Comparison of ENCODE assay signal across 8 cellular contexts in genomic region chr4:95547708-95548471, GRCh38. TPM values are rescaled to one million over a fixed set of nuclear protein-coding genes. Genes with fewer than 3 reads are reported as not detected.
DNase-seq lines count a peak whose midpoint lies in the region; ATAC-seq and TF ChIP-seq lines count a peak whose summit lies in the region.

No MANE protein-coding gene starts in this region.

- no peaks in the 10 kb centered on the region for H3K9me3 Mint-ChIP-seq in activated CD8-positive, alpha-beta memory T cell treated with anti-CD3 and anti-CD28 coated beads, Interleukin-2, amount 10 ng/mL, durations not matched to agents 7 days and 5 days (ENCODE audit: low read depth)

- in situ Hi-C loops in G401 (cut with HindIII; ENCODE audit: low sequenced_read_pairs): no loop called here

- TF ChIP-seq CTCF in heart left ventricle (IDR thresholded peaks at IDR 0.05) (no peak), ovary (IDR thresholded peaks at IDR 0.05) (no peak)

- TF ChIP-seq POLR2A in heart left ventricle (IDR thresholded peaks at IDR 0.05) (no peak), ovary (IDR thresholded peaks at IDR 0.05) (peak; percentile 14)

- CTCF ChIA-PET in activated CD8-positive, alpha-beta memory T cell treated with anti-CD3 and anti-CD28 coated beads, Interleukin-2, amount 10 ng/mL, durations not matched to agents 7 days and 5 days (lab: Charles Lee): no interaction called here

- ATAC-seq in activated CD8-positive, alpha-beta memory T cell treated with anti-CD3 and anti-CD28 coated beads, Interleukin-2, amount 10 ng/mL, durations not matched to agents 7 days and 5 days: no peak
- ATAC-seq in heart left ventricle: peak in 2 of 4 donors; percentile 22 to 25
- ATAC-seq in HG02981 (IDR thresholded peaks at IDR 0.05; ENCODE audit: unreplicated experiment): no peak

- peak overlapping the region; percentile 74 for H3K4me3 Mint-ChIP-seq in activated CD8-positive, alpha-beta memory T cell treated with anti-CD3 and anti-CD28 coated beads, Interleukin-2, amount 10 ng/mL, durations not matched to agents 7 days and 5 days

- H3K79me2 ChIP-seq in Karpas-422 (ENCODE audit: low read length): no peaks in the 10 kb centered on the region

- H3K4me3 ChIP-seq in heart left ventricle (peak overlapping the region; percentile 46 to 78 (median 68)), ovary (peak overlapping the region; percentile 73), Karpas-422 (ENCODE audit: low read length) (no peak overlapping the region)

- peaks cover 13% of the 10 kb centered on the region for H3K4me1 Mint-ChIP-seq in activated CD8-positive, alpha-beta memory T cell treated with anti-CD3 and anti-CD28 coated beads, Interleukin-2, amount 10 ng/mL, durations not matched to agents 7 days and 5 days

- H3K27ac Mint-ChIP-seq in activated CD8-positive, alpha-beta memory T cell treated with anti-CD3 and anti-CD28 coated beads, Interleukin-2, amount 10 ng/mL, durations not matched to agents 7 days and 5 days: no peak overlapping the region

- no peak overlapping the region for H3K9ac ChIP-seq in Karpas-422 (ENCODE audit: low read length)

- DNase-seq in G401 (ENCODE audit: low spot score) (peak; percentile 52), heart left ventricle (peak in 3 of 5 donors; percentile 29 to 71 (median 43)), ovary (peak; percentile 18 to 56 (median 39)), COLO668 (lab: John Stamatoyannopoulos, UW; ENCODE audit: unreplicated experiment) (no peak), Karpas-422 (no peak)
- DNase-seq in activated CD8-positive, alpha-beta memory T cell treated with anti-CD3 and anti-CD28 coated beads, Interleukin-2, amount 10 ng/mL, durations not matched to agents 7 days and 5 days: peak; percentile 40
- no peak for DNase-seq in effector CD8-positive, alpha-beta T cell (lab: John Stamatoyannopoulos, UW)

- peaks cover 3 to 49% (median 18%) of the 10 kb centered on the region in 9 donors for H3K27me3 ChIP-seq in heart left ventricle
- H3K27me3 ChIP-seq in ovary: no peaks in the 10 kb centered on the region
- no peaks in the 10 kb centered on the region for H3K27me3 ChIP-seq in Karpas-422 (ENCODE audit: low read length)

- no peaks in the 10 kb centered on the region for H4K20me1 ChIP-seq in Karpas-422 (ENCODE audit: insufficient read depth, low read depth, low read length)

- 1 to 2% (median 1%) methylated on average over 32 to 41 of the region's 41 CpGs for WGBS in heart left ventricle, 4 donors
- 0 to 1% (median 1%) methylated on average over 41 of the region's 41 CpGs for WGBS in ovary, 3 donors

- H3K27me3 Mint-ChIP-seq in activated CD8-positive, alpha-beta memory T cell treated with anti-CD3 and anti-CD28 coated beads, Interleukin-2, amount 10 ng/mL, durations not matched to agents 7 days and 5 days: peaks cover 49% of the 10 kb centered on the region

- H3K36me3 ChIP-seq in heart left ventricle (no peaks in the 10 kb centered on the region), ovary (no peaks in the 10 kb centered on the region), Karpas-422 (ENCODE audit: insufficient read depth, low read length) (no peaks in the 10 kb centered on the region)

- H3K36me3 Mint-ChIP-seq in activated CD8-positive, alpha-beta memory T cell treated with anti-CD3 and anti-CD28 coated beads, Interleukin-2, amount 10 ng/mL, durations not matched to agents 7 days and 5 days: no peaks in the 10 kb centered on the region

- no peak overlapping the region for H3K4me2 ChIP-seq in Karpas-422 (ENCODE audit: low read depth, low read length, poor library complexity, severe bottlenecking)

- H3K4me1 ChIP-seq in heart left ventricle (peaks cover 0 to 24% (median 0%) of the 10 kb centered on the region in 12 donors), ovary (ENCODE audit: insufficient read depth) (no peaks in the 10 kb centered on the region), Karpas-422 (ENCODE audit: low read length) (no peaks in the 10 kb centered on the region)

- no peaks in the 10 kb centered on the region for H3K9me2 ChIP-seq in Karpas-422 (replicated peaks; ENCODE audit: insufficient read depth, low read length)

- no peak overlapping the region for H2AFZ ChIP-seq in Karpas-422 (ENCODE audit: low read length)

- intact Hi-C loops in heart left ventricle (cut with DNase I) (loop anchor here in 2 of 10 donors (10.0 kb wide), 2 partner anchors 77 to 383 kb away; no protein-coding TSS in a partner anchor), ovary (cut with DNase I) (loop anchor here in 1 of 4 donors (10.0 kb wide), 1 partner anchor 77 kb away; no protein-coding TSS in a partner anchor)

- H3K27ac ChIP-seq in heart left ventricle (peak overlapping the region; percentile 12 to 90 (median 84)), ovary (peak overlapping the region; percentile 47 to 79), Karpas-422 (ENCODE audit: low read length) (no peak overlapping the region)

- no peak for TF ChIP-seq EP300 in ovary (IDR thresholded peaks at IDR 0.05)

- H3K9me3 ChIP-seq in heart left ventricle (no peaks in the 10 kb centered on the region), ovary (no peaks in the 10 kb centered on the region), Karpas-422 (ENCODE audit: low read length) (peaks cover 16% of the 10 kb centered on the region)

RNA-seq across cellular contexts. Expression of gene UNC5C, which starts 0.9 kb away (rescaled TPM):
- total RNA-seq in G401 (2014; rRNA removed; shearing (Covaris generic)): not detected in 2 replicates
- not detected for total RNA-seq in activated CD8-positive, alpha-beta memory T cell treated with anti-CD3 and anti-CD28 coated beads, Interleukin-2, amount 10 ng/mL, durations not matched to agents 7 days and 5 days
- total RNA-seq in heart left ventricle (1 to 10 TPM; 1.3 to 2.8 (median 1.8) TPM), ovary (1 to 10 TPM; 2.7 to 9.4 (median 3.9) TPM)
- polyA plus RNA-seq in heart left ventricle (under 1 TPM; 0.23 to 0.69 TPM), ovary (1 to 10 TPM; 1.8 to 8.9 TPM)
- total RNA-seq in Karpas-422 (2014; rRNA removed; shearing (Covaris generic); ENCODE audit: low replicate concordance): not detected in 2 replicates

Comparison
In these comparisons a context has a peak if more than half of its experiments do, and no peak if none do; other contexts are left out.
1. DNase-seq: peak in G401 (single experiment), activated CD8-positive, alpha-beta memory T cell treated with anti-CD3 and anti-CD28 coated beads, Interleukin-2, amount 10 ng/mL, durations not matched to agents 7 days and 5 days (single experiment), heart left ventricle (3 of 5) and ovary (5 of 5); none in effector CD8-positive, alpha-beta T cell (single experiment), COLO668 (single experiment) and Karpas-422 (single experiment).